8 cellular contexts compared by ENCODE assay signal in the genomic region with DNA sequence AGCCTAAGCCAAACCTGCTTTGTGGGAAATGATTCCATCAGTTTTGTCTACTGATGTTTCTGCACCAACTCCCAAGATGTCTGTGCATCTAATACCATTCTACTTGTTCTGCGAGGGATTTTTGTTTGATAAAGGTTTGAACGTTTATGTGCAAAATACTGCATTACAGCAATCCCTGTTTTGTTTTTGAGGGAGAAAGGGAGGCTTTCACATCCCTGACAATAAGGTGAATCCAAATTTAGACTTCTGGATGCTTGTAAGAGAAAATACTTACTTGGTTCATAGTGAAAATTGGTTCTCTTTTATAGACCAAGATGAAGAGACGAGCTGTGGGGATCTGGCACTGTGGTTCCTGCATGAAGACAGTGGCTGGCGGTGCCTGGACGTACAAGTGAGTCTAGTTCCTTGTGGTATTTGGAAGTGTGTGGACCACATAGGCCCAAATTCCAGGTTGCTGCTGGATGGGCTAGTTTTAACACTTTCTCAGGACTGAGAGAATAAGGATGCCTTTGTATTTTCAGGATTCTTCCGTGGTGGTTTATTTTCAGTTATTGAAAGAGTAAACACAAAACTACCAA. TPM values are rescaled to one million over a fixed set of nuclear protein-coding genes. Genes with fewer than 3 reads are reported as not detected.
DNase-seq lines count a peak whose midpoint lies in the region; ATAC-seq and TF ChIP-seq lines count a peak whose summit lies in the region.

No MANE protein-coding gene starts in this region.

- H2AFZ ChIP-seq in OCI-LY1 (ENCODE audit: low read length) (no peak overlapping the region), osteoblast (ENCODE audit: low read length) (no peak overlapping the region)

- H3K4me1 Mint-ChIP-seq in Caco-2 (ENCODE audit: low read depth, unreplicated experiment), result peaks cover 7% of the 10 kb centered on the region

- H3K9me2 ChIP-seq in OCI-LY1 (ENCODE audit: low read depth, low read length), result no peaks in the 10 kb centered on the region

- peak overlapping the region; percentile 71 for H3K4me3 ChIP-seq in Caco-2 (ENCODE audit: low read depth, low read length)
- peak overlapping the region; percentile 93 for H3K4me3 ChIP-seq in OCI-LY1 (ENCODE audit: low read depth, low read length, poor library complexity, severe bottlenecking)
- H3K4me3 ChIP-seq in endocrine pancreas (ENCODE audit: control insufficient read depth, insufficient read depth, low read length), result peak overlapping the region; percentile 96
- peak overlapping the region; percentile 98 for H3K4me3 ChIP-seq in osteoblast (ENCODE audit: insufficient read depth, low read length)

- H3K9ac ChIP-seq in OCI-LY1 (ENCODE audit: low read length) (peak overlapping the region; percentile 92), endocrine pancreas (ENCODE audit: control insufficient read depth, insufficient read depth, low read length) (peak overlapping the region; percentile 99)

- H3K27me3 Mint-ChIP-seq in Caco-2 (ENCODE audit: insufficient read depth, unreplicated experiment), result no peaks in the 10 kb centered on the region

- CTCF ChIA-PET in Caco-2 (lab: Charles Lee), result no interaction called here

- H3K4me1 ChIP-seq in Caco-2 (peaks cover 15% of the 10 kb centered on the region; the same call in 1 of the 2 replicates), OCI-LY1 (ENCODE audit: insufficient read depth, low read length, severe bottlenecking) (peaks cover 33% of the 10 kb centered on the region), endocrine pancreas (ENCODE audit: control insufficient read depth, insufficient read depth, low read length) (peaks cover 15% of the 10 kb centered on the region), osteoblast (ENCODE audit: insufficient read depth, low read length) (peaks cover 50% of the 10 kb centered on the region)

- H3K79me2 ChIP-seq in OCI-LY1 (ENCODE audit: insufficient read depth, low read length) (peaks cover 19% of the 10 kb centered on the region), osteoblast (ENCODE audit: insufficient read depth, low read length) (peaks cover 63% of the 10 kb centered on the region)

- peaks cover 12% of the 10 kb centered on the region; the same call in 1 of the 2 replicates for H3K36me3 ChIP-seq in Caco-2 (ENCODE audit: control insufficient read depth, insufficient read depth, low read length)
- peaks cover 59% of the 10 kb centered on the region for H3K36me3 ChIP-seq in OCI-LY1 (ENCODE audit: insufficient read depth, low read length)
- no peaks in the 10 kb centered on the region for H3K36me3 ChIP-seq in endocrine pancreas (ENCODE audit: control insufficient read depth, insufficient read depth, low read length)
- H3K36me3 ChIP-seq in osteoblast (ENCODE audit: insufficient read depth, low read length), result peaks cover 53% of the 10 kb centered on the region

- H3K27ac ChIP-seq in OCI-LY1 (ENCODE audit: low read depth, low read length, poor library complexity, severe bottlenecking) (peak overlapping the region; percentile 24), osteoblast (ENCODE audit: low read depth, low read length) (peak overlapping the region; percentile 93)

- no peaks in the 10 kb centered on the region for H3F3A ChIP-seq in OCI-LY1 (ENCODE audit: insufficient read depth, low read length)

- DNase-seq in Caco-2 (no peak), osteoblast (ENCODE audit: insufficient read length, low spot score, missing footprints) (no peak), NCI-H2029 treated with DMSO at 0.1 percent for 48 hours (lab: John Stamatoyannopoulos, UW) (no peak), NCI-H774 (lab: John Stamatoyannopoulos, UW) (no peak)

- H3K27ac Mint-ChIP-seq in Caco-2 (ENCODE audit: unreplicated experiment), result peak overlapping the region; percentile 97

- H3K27me3 ChIP-seq in Caco-2 (replicated peaks; ENCODE audit: control insufficient read depth, insufficient read depth, low read length) (no peaks in the 10 kb centered on the region), OCI-LY1 (ENCODE audit: insufficient read depth, low read length) (no peaks in the 10 kb centered on the region), endocrine pancreas (ENCODE audit: control insufficient read depth, insufficient read depth, low read length) (no peaks in the 10 kb centered on the region), osteoblast (ENCODE audit: insufficient read depth, low read length) (no peaks in the 10 kb centered on the region)

- peak overlapping the region; percentile 84 for H3K4me2 ChIP-seq in OCI-LY1 (ENCODE audit: low read length)
- H3K4me2 ChIP-seq in osteoblast (ENCODE audit: insufficient read depth, low read length), result peak overlapping the region; percentile 98

- ATAC-seq in GM21723 (IDR thresholded peaks at IDR 0.05; ENCODE audit: unreplicated experiment) (no peak), GM21526 (IDR thresholded peaks at IDR 0.05; ENCODE audit: low FRiP score, unreplicated experiment) (no peak)

- no peaks in the 10 kb centered on the region; the same call in 1 of the 2 replicates for H4K20me1 ChIP-seq in OCI-LY1 (ENCODE audit: insufficient read depth, low read length)
- H4K20me1 ChIP-seq in osteoblast (ENCODE audit: insufficient read depth, low read length), result peaks cover 56% of the 10 kb centered on the region

- BruUV-seq in Caco-2 (replicated peaks; lab: Mats Ljungman, UMichigan), result no TSS peak

- intact Hi-C loops in Caco-2 (cut with micrococcal nuclease; ENCODE audit: unreplicated experiment), result loop anchor here (2.0 to 10.0 kb wide), 2 partner anchors 87 to 385 kb away; a partner anchor contains a TSS

- H3K36me3 Mint-ChIP-seq in Caco-2 (ENCODE audit: insufficient read depth, unreplicated experiment), result peaks cover 72% of the 10 kb centered on the region

- H3K9me3 Mint-ChIP-seq in Caco-2 (ENCODE audit: unreplicated experiment), result no peaks in the 10 kb centered on the region

- TF ChIP-seq CTCF in Caco-2 (IDR thresholded peaks at IDR 0.05; ENCODE audit: insufficient read depth in 1 of 2, low read depth in 1 of 2, low read length in 1 of 2, severe bottlenecking in 1 of 2, unreplicated experiment in 1 of 2), result no peak
- no peak for TF ChIP-seq CTCF in OCI-LY1 (IDR thresholded peaks at IDR 0.05; ENCODE audit: low read length)
- TF ChIP-seq CTCF in osteoblast (IDR thresholded peaks at IDR 0.05; ENCODE audit: extremely low read depth, low read depth, low read length), result no peak

- H3K9me3 ChIP-seq in Caco-2, result no peaks in the 10 kb centered on the region
- no peaks in the 10 kb centered on the region for H3K9me3 ChIP-seq in OCI-LY1 (ENCODE audit: low read length)
- H3K9me3 ChIP-seq in endocrine pancreas (ENCODE audit: control insufficient read depth, low read length), result no peaks in the 10 kb centered on the region
- H3K9me3 ChIP-seq in osteoblast (ENCODE audit: low read depth, low read length), result no peaks in the 10 kb centered on the region

- POLR2A ChIA-PET in Caco-2 (lab: Charles Lee), result no interaction called here

- H3K4me3 Mint-ChIP-seq in Caco-2 (ENCODE audit: unreplicated experiment), result peak overlapping the region; percentile 99

RNA-seq across cellular contexts. Expression of a gene that starts 1.1 kb away (rescaled TPM):
- total RNA-seq in Caco-2 (2022) (2,873 and 2,887 TPM in 2 replicates), osteoblast (869 and 994 TPM in 2 replicates)
